Comparison of ENCODE assay signal across 9 cellular contexts in genomic region chr16:11079657-11080187, GRCh38.
DNase-seq lines count a peak whose midpoint lies in the region; ATAC-seq and TF ChIP-seq lines count a peak whose summit lies in the region.
"Had no signal": no experiment of that assay in that cellular context is flagged by ENCODE, and none has a peak within 500 bp of the region (broad histone marks: within the 10 kb centered on the region; RNA-seq: fewer than 3 reads in every experiment).

No MANE protein-coding gene starts in this region.

- intact Hi-C loops in Panc1 (cut with micrococcal nuclease; ENCODE audit: unreplicated experiment), result no loop called here
- intact Hi-C loops in Right ventricle myocardium superior (cut with DNase I), result no loop called here

- no peak overlapping the region for H3K4me3 ChIP-seq in Panc1 (ENCODE audit: low read depth in 2 of 2, low read length in 2 of 2)

- POLR2A ChIA-PET in Panc1 (lab: Charles Lee), result interaction anchor here (1.0 kb wide), 1 partner anchor 59 kb away, joined by 3 read pairs; no protein-coding TSS in a partner anchor

- no peaks in the 10 kb centered on the region for H3K9me3 ChIP-seq in Panc1 (ENCODE audit: control insufficient read depth, insufficient read depth, low read depth, low read length)

- in situ Hi-C loops in Panc1 (cut with HindIII; ENCODE audit: low pct_unique_long_range_greater_than_20kb, low sequenced_read_pairs), result no loop called here

- H3K27me3 ChIP-seq in Panc1 (ENCODE audit: control insufficient read depth, insufficient read depth, low read length), result no peaks in the 10 kb centered on the region

- H3K4me1 ChIP-seq in Panc1 (ENCODE audit: control insufficient read depth, insufficient read depth, low read length), result peaks cover 28% of the 10 kb centered on the region

- ATAC-seq in Panc1, result peak; percentile 75
- ATAC-seq in Right ventricle myocardium superior (ENCODE audit: poor library complexity), result no peak

- TF ChIP-seq CTCF in Panc1 (IDR thresholded peaks at IDR 0.05), result no peak

- CTCF ChIA-PET in Panc1 (lab: Charles Lee), result no interaction called here

- no TSS peak for BruUV-seq in Panc1 (replicated peaks; lab: Mats Ljungman, UMichigan)

- H3K27ac ChIP-seq in Panc1 (ENCODE audit: low read length), result peak overlapping the region; percentile 77
- H3K27ac ChIP-seq: 22Rv1 had no signal

- DNase-seq in DMS 273 (lab: John Stamatoyannopoulos, UW; ENCODE audit: unreplicated experiment) (peak; percentile 57), DMS 273 treated with DMSO at 0.1 percent for 48 hours (lab: John Stamatoyannopoulos, UW) (no peak), Panc1 (ENCODE audit: low read depth, low spot score) (no peak), epidermal melanocyte (ENCODE audit: insufficient read length, low spot score) (peak; percentile 32), smooth muscle cell of the brain vasculature (ENCODE audit: low read depth, low spot score) (peak; percentile 82), hippocampal formation (lab: John Stamatoyannopoulos, UW) (no peak), NCI-H1694 treated with DMSO at 0.1 percent for 48 hours (lab: John Stamatoyannopoulos, UW) (no peak), Right ventricle myocardium superior (no peak)

- H3K36me3 ChIP-seq in Panc1 (ENCODE audit: control insufficient read depth, insufficient read depth, low read length), result no peaks in the 10 kb centered on the region

Comparison
In these comparisons a context has a peak if more than half of its experiments do, and no peak if none do; other contexts are left out.
1. DNase-seq: peak in DMS 273 (single experiment), epidermal melanocyte (single experiment) and smooth muscle cell of the brain vasculature (single experiment); none in DMS 273 treated with DMSO at 0.1 percent for 48 hours (single experiment), Panc1 (single experiment), hippocampal formation (0 of 2), NCI-H1694 treated with DMSO at 0.1 percent for 48 hours (single experiment) and Right ventricle myocardium superior (single experiment).